20 cellular contexts compared by ENCODE assay signal in genomic region chr3:54784021-54784420, GRCh38.
DNase-seq lines count a peak whose midpoint lies in the region; FAIRE-seq and TF ChIP-seq lines count a peak whose summit lies in the region.
"Had no signal": no experiment of that assay in that cellular context is flagged by ENCODE, and none has a peak within 500 bp of the region (broad histone marks: within the 10 kb centered on the region; RNA-seq: fewer than 3 reads in every experiment).

No MANE protein-coding gene starts in this region.

- H3K9me3 ChIP-seq in testis, result no peaks in the 10 kb centered on the region
- H3K9me3 ChIP-seq: A549, MG63 had no signal

- TF ChIP-seq CTCF in testis (IDR thresholded peaks at IDR 0.05) (no peak), GM10266 (IDR thresholded peaks at IDR 0.05; ENCODE audit: control insufficient read depth, insufficient read depth, low read depth, missing control alignments) (no peak)

- WGBS in testis, 2 donors, result 46 to 84% methylated on average over 5 of the region's 5 CpGs

- intact Hi-C loops in testis (cut with DNase I; ENCODE audit: low total_unique reads), result no loop called here

- no peak for FAIRE-seq in RCC 7860 (lab: Jason Lieb, UNC)
- FAIRE-seq: A549 had no signal

- H3K27me3 ChIP-seq in testis, result no peaks in the 10 kb centered on the region
- H3K27me3 ChIP-seq: MG63 had no signal

- no peak overlapping the region for H3K4me3 ChIP-seq in testis
- H3K4me3 ChIP-seq: A549, MG63, PC-9 had no signal

- H3K27ac ChIP-seq in testis, result no peak overlapping the region
- H3K27ac ChIP-seq: A549, HL-60, PC-9 had no signal

- no peak for TF ChIP-seq POLR2A in testis (IDR thresholded peaks at IDR 0.05)

- DNase-seq in ELF-1 (ENCODE audit: low read depth, low spot score) (peak; percentile 9), RCC 7860 (ENCODE audit: low spot score) (peak; percentile 31), glomerular visceral epithelial cell (ENCODE audit: extremely low spot score) (peak; percentile 55), renal cortical epithelial cell (ENCODE audit: low read depth) (peak; percentile 73), retina (no peak), RKO (ENCODE audit: low spot score) (no peak), testis (no peak), GM10266 (ENCODE audit: extremely low spot score) (no peak)
- DNase-seq: Calu3; CD4-positive, alpha-beta memory T cell; H7; IMR-90; MG63; NCI-H1092; NCI-H1436 treated with DMSO at 0.1 percent for 48 hours; NCI-H2029; NCI-H526; PC-9 had no signal

- no peaks in the 10 kb centered on the region for H3K4me1 ChIP-seq in testis
- H3K4me1 ChIP-seq: A549 had no signal

- H3K36me3 ChIP-seq in testis (ENCODE audit: low read depth, missing control alignments), result no peaks in the 10 kb centered on the region
- H3K36me3 ChIP-seq: MG63 had no signal

Comparison
In these comparisons a context has a peak if more than half of its experiments do, and no peak if none do; other contexts are left out.
1. DNase-seq: peak in ELF-1 (single experiment), RCC 7860 (single experiment), glomerular visceral epithelial cell (single experiment) and renal cortical epithelial cell (single experiment); none in retina (single experiment), RKO (single experiment), testis (single experiment) and GM10266 (single experiment).